7 cellular contexts compared by ENCODE assay signal in genomic region chr5:134649163-134649916, GRCh38. TPM values are rescaled to one million over a fixed set of nuclear protein-coding genes. Genes with fewer than 3 reads are reported as not detected.
DNase-seq lines count a peak whose midpoint lies in the region; ATAC-seq and TF ChIP-seq lines count a peak whose summit lies in the region.

No MANE protein-coding gene starts in this region.

- H3K27me3 Mint-ChIP-seq in activated T-cell treated with anti-CD3 and anti-CD28 coated beads, Interleukin-2, amount 50 U/mL, for 72 hours (ENCODE audit: low read depth) = no peaks in the 10 kb centered on the region

- peak overlapping the region; percentile 61 for H3K4me3 ChIP-seq in ovary

- peak in 1 of 2 donors; percentile 24 for DNase-seq in activated T-cell treated with anti-CD3 and anti-CD28 coated beads, Interleukin-2, amount 50 U/mL, for 72 hours
- DNase-seq in foreskin keratinocyte = no peak
- peak in 3 of 5 donors; percentile 21 to 56 (median 47) for DNase-seq in ovary

- TF ChIP-seq CTCF in foreskin keratinocyte (conservative IDR thresholded peaks at IDR 0.05) (no peak), ovary (IDR thresholded peaks at IDR 0.05) (no peak)

- no peak for TF ChIP-seq POLR2A in ovary (IDR thresholded peaks at IDR 0.05)

- H3K9me3 Mint-ChIP-seq in activated T-cell treated with anti-CD3 and anti-CD28 coated beads, Interleukin-2, amount 50 U/mL, for 72 hours = no peaks in the 10 kb centered on the region

- H3K27ac ChIP-seq in foreskin keratinocyte (peak overlapping the region; percentile 84), ovary (peak overlapping the region; percentile 75 to 86)

- H3K36me3 ChIP-seq in ovary = no peaks in the 10 kb centered on the region

- no peaks in the 10 kb centered on the region for H3K9me3 ChIP-seq in ovary

- H3K36me3 Mint-ChIP-seq in activated T-cell treated with anti-CD3 and anti-CD28 coated beads, Interleukin-2, amount 50 U/mL, for 72 hours (ENCODE audit: insufficient read depth in 2 of 2) = peaks cover 3 to 8% of the 10 kb centered on the region in 2 donors

- H3K27ac Mint-ChIP-seq in activated T-cell treated with anti-CD3 and anti-CD28 coated beads, Interleukin-2, amount 50 U/mL, for 72 hours = peak overlapping the region; percentile 100

- no peak for TF ChIP-seq EP300 in ovary (IDR thresholded peaks at IDR 0.05)

- peak overlapping the region; percentile 98 for H3K4me3 Mint-ChIP-seq in activated T-cell treated with anti-CD3 and anti-CD28 coated beads, Interleukin-2, amount 50 U/mL, for 72 hours

- H3K4me1 Mint-ChIP-seq in activated T-cell treated with anti-CD3 and anti-CD28 coated beads, Interleukin-2, amount 50 U/mL, for 72 hours (ENCODE audit: low read depth) = peaks cover 36% of the 10 kb centered on the region

- intact Hi-C loops in ovary (cut with DNase I) = no loop called here

- WGBS in ovary, 3 donors = 1% methylated on average over 19 of the region's 19 CpGs

- H3K4me1 ChIP-seq in foreskin keratinocyte = peaks cover 4% of the 10 kb centered on the region
- H3K4me1 ChIP-seq in ovary (ENCODE audit: insufficient read depth) = peaks cover 3% of the 10 kb centered on the region

- H3K27me3 ChIP-seq in foreskin keratinocyte (no peaks in the 10 kb centered on the region), ovary (no peaks in the 10 kb centered on the region)

- ATAC-seq in GM18873 (IDR thresholded peaks at IDR 0.05; ENCODE audit: low FRiP score, unreplicated experiment) (peak; percentile 3), HG03066 (IDR thresholded peaks at IDR 0.05; ENCODE audit: low read depth, unreplicated experiment) (peak; percentile 21), foreskin keratinocyte (no peak), HG03108 (IDR thresholded peaks at IDR 0.05; ENCODE audit: unreplicated experiment) (no peak), HG03342 (IDR thresholded peaks at IDR 0.05; ENCODE audit: unreplicated experiment) (no peak)
- ATAC-seq in activated T-cell treated with anti-CD3 and anti-CD28 coated beads, Interleukin-2, amount 50 U/mL, for 72 hours (replicated peaks in 1 of 2) = peak in 1 of 2 donors; percentile 4

RNA-seq across cellular contexts. Expression of gene SEC24A, which starts 0.8 kb away (rescaled TPM):
- 10 to 100 TPM; 32.0 to 49.5 TPM for total RNA-seq in activated T-cell treated with anti-CD3 and anti-CD28 coated beads, Interleukin-2, amount 50 U/mL, for 72 hours
- 16.1 and 18.3 TPM in 2 replicates for total RNA-seq in foreskin keratinocyte
- 3.4 and 3.8 TPM in 2 replicates for polyA plus RNA-seq in foreskin keratinocyte
- total RNA-seq in ovary = 10 to 100 TPM; 11.2 to 22.3 (median 17.5) TPM
- 10 to 100 TPM in 1 of 2 donors, 1 to 10 TPM in 1; 5.0 to 11.6 TPM for polyA plus RNA-seq in ovary

RNA-seq across cellular contexts. Expression of gene SAR1B, which starts 16.7 kb away (rescaled TPM):
- total RNA-seq in activated T-cell treated with anti-CD3 and anti-CD28 coated beads, Interleukin-2, amount 50 U/mL, for 72 hours = 10 to 100 TPM; 68.7 to 85.0 TPM
- total RNA-seq in foreskin keratinocyte (41.3 and 43.2 TPM in 2 replicates), ovary (10 to 100 TPM; 19.0 to 56.3 (median 41.8) TPM)
- polyA plus RNA-seq in foreskin keratinocyte (29.7 and 34.5 TPM in 2 replicates), ovary (10 to 100 TPM; 10.5 to 31.3 TPM)

Comparison
In these comparisons a context has a peak if more than half of its experiments do, and no peak if none do; other contexts are left out.
1. ATAC-seq: peak in GM18873 (single experiment) and HG03066 (single experiment); none in foreskin keratinocyte (single experiment), HG03108 (single experiment) and HG03342 (single experiment).
2. DNase-seq: peak in ovary (3 of 5); none in foreskin keratinocyte (0 of 2).